13 cellular contexts compared by ENCODE assay signal in the genomic region with DNA sequence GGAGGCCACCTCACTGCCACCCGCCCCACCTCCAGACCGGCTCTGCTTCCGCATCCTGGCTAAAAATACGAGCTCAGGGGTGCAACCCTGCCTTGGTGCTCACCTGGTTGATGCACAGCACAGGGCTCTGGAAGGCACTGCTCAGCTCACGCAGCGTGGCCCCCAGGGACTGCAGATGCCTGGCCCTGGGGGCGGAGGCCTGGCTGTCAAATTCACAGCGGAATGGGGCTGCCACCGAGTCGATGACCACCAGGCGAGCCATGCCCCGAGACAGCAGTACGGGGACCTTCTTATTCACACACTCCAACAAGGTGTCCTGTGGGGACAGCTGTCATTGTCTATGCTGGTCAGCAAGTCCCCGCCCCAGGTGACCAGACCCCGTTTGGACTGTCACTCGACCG. TPM values are rescaled to one million over a fixed set of nuclear protein-coding genes. Genes with fewer than 3 reads are reported as not detected.
A peak's percentile ranks its signal among the peaks of the same experiment; 100 is the strongest.
DNase-seq lines count a peak whose midpoint lies in the region; TF ChIP-seq lines count a peak whose summit lies in the region.
"Had no signal": no experiment of that assay in that cellular context is flagged by ENCODE, and none has a peak within 500 bp of the region (broad histone marks: within the 10 kb centered on the region; RNA-seq: fewer than 3 reads in every experiment).

No MANE protein-coding gene starts in this region.

- H2BK12ac ChIP-seq in neuronal stem cell (ENCODE audit: low read length) = no peak overlapping the region

- H3K36me3 ChIP-seq in neuronal stem cell (replicated peaks in 1 of 2; ENCODE audit: control insufficient read depth in 2 of 2, insufficient read depth in 2 of 2, low read length in 2 of 2) (peaks cover 64 to 94% of the 10 kb centered on the region in 2 donors), WERI-Rb-1 (peaks cover 79% of the 10 kb centered on the region)

- H3K4me1 ChIP-seq in neuronal stem cell (ENCODE audit: control insufficient read depth in 2 of 2, insufficient read depth in 1 of 2, low read depth in 1 of 2, low read length in 2 of 2) = peaks cover 3 to 27% of the 10 kb centered on the region in 2 donors

- TF ChIP-seq CTCF in C4-2B (conservative IDR thresholded peaks at IDR 0.05) (no peak), WERI-Rb-1 (IDR thresholded peaks at IDR 0.05; ENCODE audit: low read depth, low read length) (no peak)

- peak overlapping the region in 3 of 4 donors; percentile 30 to 57 (median 45) for H3K4me3 Mint-ChIP-seq in IgD-negative memory B cell
- H3K4me3 Mint-ChIP-seq: activated T-helper 1 cell treated with anti-CD3 and anti-CD28 coated beads, Interleukin-12 subunit alpha, Interleukin-12 subunit beta, Interleukin-2, Interleukin-4 antibody, amounts not matched to agents 30 ng/mL and 10 ng/mL and 1 ng/mL, durations not matched to agents 14 hours and 24 hours and 36 hours; nephron had no signal

- H2AK5ac ChIP-seq in neuronal stem cell (ENCODE audit: low read depth, low read length) = no peak overlapping the region

- DNase-seq in ecto neural progenitor cell (ENCODE audit: low spot score) = peak; percentile 36
- no peak for DNase-seq in neuronal stem cell (ENCODE audit: low spot score)
- no peak for DNase-seq in WERI-Rb-1
- no peak for DNase-seq in NOMO-1 treated with DMSO at 0.1 percent for 48 hours (lab: John Stamatoyannopoulos, UW; ENCODE audit: unreplicated experiment)
- DNase-seq in NCI-H1105 treated with DMSO at 0.1 percent for 48 hours (lab: John Stamatoyannopoulos, UW) = no peak
- DNase-seq: activated CD4-positive, alpha-beta T cell treated with anti-CD3 and anti-CD28 coated beads, Interleukin-2, amount 50 U/mL, for 4 hours; DMS153; NCI-H1694 had no signal

- H2BK5ac ChIP-seq in neuronal stem cell (ENCODE audit: low read length) = peak overlapping the region; percentile 24

- H3K9me3 ChIP-seq in neuronal stem cell (replicated peaks in 1 of 2; ENCODE audit: control insufficient read depth in 2 of 2, insufficient read depth in 1 of 2, low read depth in 1 of 2, low read length in 2 of 2) (no peaks in the 10 kb centered on the region), WERI-Rb-1 (ENCODE audit: severe bottlenecking) (no peaks in the 10 kb centered on the region)
- H3K9me3 ChIP-seq: BLaER1 had no signal

- H3K4me1 Mint-ChIP-seq in IgD-negative memory B cell = peaks cover 22 to 36% (median 30%) of the 10 kb centered on the region in 3 donors

- H3K23ac ChIP-seq in neuronal stem cell (ENCODE audit: low read depth, low read length, poor library complexity) = peak overlapping the region; percentile 80

- no peak overlapping the region for H3K4me2 ChIP-seq in neuronal stem cell (ENCODE audit: insufficient read depth, low read length, poor library complexity, severe bottlenecking)

- peaks cover 2% of the 10 kb centered on the region for H3K36me3 Mint-ChIP-seq in IgD-negative memory B cell

- peak overlapping the region; percentile 78 for H3K27ac ChIP-seq in C4-2B
- H3K27ac ChIP-seq in neuronal stem cell (replicated peaks; ENCODE audit: low read length) = no peak overlapping the region
- H3K27ac ChIP-seq in WERI-Rb-1 = no peak overlapping the region

- no peak overlapping the region for H4K91ac ChIP-seq in neuronal stem cell (ENCODE audit: low read depth, low read length, poor library complexity)

- no peak overlapping the region for H3K14ac ChIP-seq in neuronal stem cell (ENCODE audit: low read length)

- no peak overlapping the region for H2BK120ac ChIP-seq in neuronal stem cell (ENCODE audit: low read depth, low read length)

- no peak overlapping the region for H3K4ac ChIP-seq in neuronal stem cell (ENCODE audit: low read length)

- H3K27me3 ChIP-seq in neuronal stem cell (ENCODE audit: control insufficient read depth in 3 of 3, insufficient read depth in 3 of 3, low read depth in 1 of 3, low read length in 3 of 3) (no peaks in the 10 kb centered on the region), WERI-Rb-1 (ENCODE audit: insufficient read depth, low read depth, severe bottlenecking) (no peaks in the 10 kb centered on the region)
- H3K27me3 ChIP-seq: BLaER1 had no signal

- no peak overlapping the region for H2AFZ ChIP-seq in neuronal stem cell (ENCODE audit: low read length)

- peaks cover 11% of the 10 kb centered on the region for H3K79me1 ChIP-seq in neuronal stem cell (ENCODE audit: low read depth, low read length)

- H3K18ac ChIP-seq in neuronal stem cell (ENCODE audit: low read length) = no peak overlapping the region

- H3K27ac Mint-ChIP-seq in IgD-negative memory B cell = peak overlapping the region in 1 of 3 donors; percentile 44
- H3K27ac Mint-ChIP-seq: activated T-helper 1 cell treated with anti-CD3 and anti-CD28 coated beads, Interleukin-12 subunit alpha, Interleukin-12 subunit beta, Interleukin-2, Interleukin-4 antibody, amounts not matched to agents 30 ng/mL and 10 ng/mL and 1 ng/mL, durations not matched to agents 14 hours and 24 hours and 36 hours had no signal

- no peak overlapping the region for H2BK15ac ChIP-seq in neuronal stem cell (ENCODE audit: low read length)

- H4K8ac ChIP-seq in neuronal stem cell (ENCODE audit: low read depth, low read length) = no peak overlapping the region

- no peak overlapping the region for H3K4me3 ChIP-seq in neuronal stem cell (ENCODE audit: low read length in 2 of 2)
- no peak overlapping the region for H3K4me3 ChIP-seq in WERI-Rb-1 (ENCODE audit: low read depth, low read length)
- H3K4me3 ChIP-seq: BLaER1 had no signal

- WGBS in neuronal stem cell (ENCODE audit: extremely low coverage in 2 of 2, insufficient read length in 2 of 2, insufficient replicate concordance in 1 of 2), 2 donors = no CpG with 5 or more reads among the region's 17 CpGs

- no peaks in the 10 kb centered on the region for H3K27me3 Mint-ChIP-seq in IgD-negative memory B cell

- no peak overlapping the region for H3K9ac ChIP-seq in neuronal stem cell (ENCODE audit: low read depth, low read length, poor library complexity)

- H3K9me3 Mint-ChIP-seq in IgD-negative memory B cell = no peaks in the 10 kb centered on the region
- H3K9me3 Mint-ChIP-seq: activated T-helper 1 cell treated with anti-CD3 and anti-CD28 coated beads, Interleukin-12 subunit alpha, Interleukin-12 subunit beta, Interleukin-2, Interleukin-4 antibody, amounts not matched to agents 30 ng/mL and 10 ng/mL and 1 ng/mL, durations not matched to agents 14 hours and 24 hours and 36 hours; nephron had no signal

RNA-seq across cellular contexts. Expression of gene XRCC3, which starts 16.0 kb away (rescaled TPM):
- 5.7 TPM for polyA plus RNA-seq in IgD-negative memory B cell
- polyA plus RNA-seq in neuronal stem cell (2013, experiment 1 of 2) = 31.8 TPM
- 33.0 TPM for polyA plus RNA-seq in neuronal stem cell (2013, experiment 2 of 2)

RNA-seq across cellular contexts. Expression of gene ZFYVE21, which starts 16.3 kb away (rescaled TPM):
- 10.3 TPM for polyA plus RNA-seq in IgD-negative memory B cell
- polyA plus RNA-seq in neuronal stem cell (2013, experiment 1 of 2) = 34.8 TPM
- polyA plus RNA-seq in neuronal stem cell (2013, experiment 2 of 2) = 32.9 TPM
